10 cellular contexts compared by ENCODE assay signal in genomic region chr19:35739275-35740107, GRCh38. TPM values are rescaled to one million over a fixed set of nuclear protein-coding genes. Genes with fewer than 3 reads are reported as not detected.
DNase-seq lines count a peak whose midpoint lies in the region; ATAC-seq and TF ChIP-seq lines count a peak whose summit lies in the region.
"Had no signal": no experiment of that assay in that cellular context is flagged by ENCODE, and none has a peak within 500 bp of the region (broad histone marks: within the 10 kb centered on the region; RNA-seq: fewer than 3 reads in every experiment).

No MANE protein-coding gene starts in this region.

- H3K36me3 ChIP-seq in right atrium auricular region: peaks cover 33% of the 10 kb centered on the region
- peaks cover 63 to 65% of the 10 kb centered on the region in 2 experiments for H3K36me3 ChIP-seq in mesenchymal stem cell (ENCODE audit: control insufficient read depth in 1 of 2, insufficient read depth in 2 of 2, low read depth in 1 of 2, low read length in 2 of 2)
- H3K36me3 ChIP-seq in vagina: peaks cover 0 to 29% of the 10 kb centered on the region in 2 donors

- peak overlapping the region; percentile 63 to 66 for H3K4me3 ChIP-seq in right atrium auricular region
- peak overlapping the region; percentile 57 for H3K4me3 ChIP-seq in astrocyte of the spinal cord (ENCODE audit: low read depth, low read length)
- H3K4me3 ChIP-seq in mesenchymal stem cell (ENCODE audit: insufficient read depth in 1 of 2, low read depth in 1 of 2, low read length in 2 of 2): peak overlapping the region; percentile 65 to 90
- H3K4me3 ChIP-seq in vagina: peak overlapping the region; percentile 64 to 66

- H3K14ac ChIP-seq in mesenchymal stem cell (ENCODE audit: low read length in 2 of 2): no peak overlapping the region

- peak overlapping the region; percentile 80 for H3K9ac ChIP-seq in mesenchymal stem cell (ENCODE audit: low read length)

- H3K4me1 ChIP-seq in right atrium auricular region: peaks cover 0 to 26% of the 10 kb centered on the region in 2 donors
- peaks cover 17% of the 10 kb centered on the region for H3K4me1 ChIP-seq in mesenchymal stem cell (ENCODE audit: control insufficient read depth, insufficient read depth, low read depth, low read length)
- peaks cover 23% of the 10 kb centered on the region for H3K4me1 ChIP-seq in vagina

- no peak overlapping the region for H3K23ac ChIP-seq in mesenchymal stem cell (ENCODE audit: low read length in 2 of 2)

- 90% methylated on average over 26 of the region's 29 CpGs for WGBS in mesenchymal stem cell

- no peak overlapping the region for H4K91ac ChIP-seq in mesenchymal stem cell (ENCODE audit: low read length)

- H3K9me3 ChIP-seq in right atrium auricular region: no peaks in the 10 kb centered on the region
- no peaks in the 10 kb centered on the region for H3K9me3 ChIP-seq in mesenchymal stem cell (ENCODE audit: control insufficient read depth, low read length)
- no peaks in the 10 kb centered on the region for H3K9me3 ChIP-seq in vagina
- H3K9me3 ChIP-seq: testis had no signal

- no peak overlapping the region for H2AFZ ChIP-seq in mesenchymal stem cell (ENCODE audit: low read depth, low read length)

- no peak for TF ChIP-seq POLR2A in vagina (IDR thresholded peaks at IDR 0.05)

- H3K27ac ChIP-seq in right atrium auricular region: peak overlapping the region in 1 of 2 donors; percentile 85
- no peak overlapping the region for H3K27ac ChIP-seq in mesenchymal stem cell (ENCODE audit: low read length, poor library complexity, severe bottlenecking)
- H3K27ac ChIP-seq in vagina: peak overlapping the region; percentile 66
- H3K27ac ChIP-seq: epithelial cell of prostate had no signal

- H3K79me1 ChIP-seq in mesenchymal stem cell (replicated peaks; ENCODE audit: low read length, poor library complexity, severe bottlenecking): peaks cover 29% of the 10 kb centered on the region

- no peak for ATAC-seq in left cardiac atrium

- no peak overlapping the region for H4K8ac ChIP-seq in mesenchymal stem cell (ENCODE audit: low read length)

- no peak overlapping the region for H2AK5ac ChIP-seq in mesenchymal stem cell (ENCODE audit: low read length, severe bottlenecking)

- no peak overlapping the region for H2BK12ac ChIP-seq in mesenchymal stem cell (ENCODE audit: low read length in 2 of 2)

- no peak for TF ChIP-seq CTCF in right atrium auricular region (IDR thresholded peaks at IDR 0.05)
- TF ChIP-seq CTCF in astrocyte of the spinal cord (IDR thresholded peaks at IDR 0.05; ENCODE audit: low read depth, low read length): no peak
- no peak for TF ChIP-seq CTCF in vagina (IDR thresholded peaks at IDR 0.05)

- intact Hi-C loops in left cardiac atrium (cut with DNase I): loop anchor here in 1 of 2 donors (10.0 kb wide), 1 partner anchor 195 kb away; the partner anchor contains the start of gene LRFN3
- intact Hi-C loops in vagina (cut with DNase I): loop anchor here (2.0 kb wide), 1 partner anchor 45 kb away; no protein-coding TSS in a partner anchor

- H3K4me2 ChIP-seq in mesenchymal stem cell (ENCODE audit: low read length, poor library complexity, severe bottlenecking): peak overlapping the region; percentile 83

- H3K4ac ChIP-seq in mesenchymal stem cell (ENCODE audit: low read depth in 1 of 2, low read length in 2 of 2): no peak overlapping the region

- H3K27me3 ChIP-seq in right atrium auricular region (no peaks in the 10 kb centered on the region), mesenchymal stem cell (ENCODE audit: control insufficient read depth in 1 of 2, insufficient read depth in 1 of 2, low read length in 2 of 2) (no peaks in the 10 kb centered on the region), vagina (no peaks in the 10 kb centered on the region)
- H3K27me3 ChIP-seq: testis had no signal

- no peak overlapping the region for H2BK5ac ChIP-seq in mesenchymal stem cell (ENCODE audit: low read depth, low read length, poor library complexity, severe bottlenecking)

- in situ Hi-C loops in astrocyte of the spinal cord (cut with HindIII; ENCODE audit: low sequenced_read_pairs): no loop called here

- no peak overlapping the region for H3K18ac ChIP-seq in mesenchymal stem cell (ENCODE audit: low read depth in 1 of 2, low read length in 2 of 2)

- no peak for DNase-seq in right atrium auricular region (ENCODE audit: low spot score)
- DNase-seq in left cardiac atrium: no peak
- no peak for DNase-seq in astrocyte of the spinal cord (ENCODE audit: low read depth, low spot score)
- no peak for DNase-seq in mesenchymal stem cell
- DNase-seq in vagina (ENCODE audit: extremely low spot score in 2 of 2): no peak
- no peak for DNase-seq in NCI-H510A (lab: John Stamatoyannopoulos, UW)
- DNase-seq in LoVo (ENCODE audit: low spot score): no peak
- no peak for DNase-seq in GM19238 (ENCODE audit: insufficient read length, low spot score)

- peak overlapping the region; percentile 94 for H2BK15ac ChIP-seq in mesenchymal stem cell (ENCODE audit: low read depth, poor library complexity, severe bottlenecking)

- no peak overlapping the region for H2BK120ac ChIP-seq in mesenchymal stem cell (ENCODE audit: low read depth, low read length)

RNA-seq across cellular contexts. Expression of gene IGFLR1, which starts 2.8 kb away (rescaled TPM):
- total RNA-seq in right atrium auricular region (1 to 10 TPM; 1.8 to 6.4 TPM), left cardiac atrium (1 to 10 TPM; 6.5 to 7.0 TPM), vagina (7.4 TPM)
- polyA plus RNA-seq in mesenchymal stem cell (2013, experiment 1 of 2): 3.2 TPM
- 2.5 TPM for polyA plus RNA-seq in mesenchymal stem cell (2013, experiment 2 of 2)

RNA-seq across cellular contexts. Expression of gene U2AF1L4, which starts 5.7 kb away (rescaled TPM):
- total RNA-seq in right atrium auricular region: 10 to 100 TPM; 19.9 to 33.1 TPM
- total RNA-seq in left cardiac atrium: 10 to 100 TPM; 17.7 to 21.6 TPM
- 13.8 TPM for polyA plus RNA-seq in mesenchymal stem cell (2013, experiment 1 of 2)
- polyA plus RNA-seq in mesenchymal stem cell (2013, experiment 2 of 2): 12.8 TPM
- total RNA-seq in vagina: 6.6 TPM

RNA-seq across cellular contexts. Expression of gene PSENEN, which starts 6.0 kb away (rescaled TPM):
- total RNA-seq in right atrium auricular region (10 to 100 TPM; 26.1 to 35.0 TPM), left cardiac atrium (10 to 100 TPM; 41.7 to 46.6 TPM), vagina (28.2 TPM)
- polyA plus RNA-seq in mesenchymal stem cell (2013, experiment 1 of 2): 131 TPM
- polyA plus RNA-seq in mesenchymal stem cell (2013, experiment 2 of 2): 134 TPM

RNA-seq across cellular contexts. Expression of gene LIN37, which starts 8.9 kb away (rescaled TPM):
- 10 to 100 TPM in 1 of 2 donors, 1 to 10 TPM in 1; 8.9 to 13.6 TPM for total RNA-seq in right atrium auricular region
- 1 to 10 TPM; 7.5 to 8.1 TPM for total RNA-seq in left cardiac atrium
- polyA plus RNA-seq in mesenchymal stem cell (2013, experiment 1 of 2): 11.1 TPM
- 11.4 TPM for polyA plus RNA-seq in mesenchymal stem cell (2013, experiment 2 of 2)
- 11.3 TPM for total RNA-seq in vagina

RNA-seq across cellular contexts. Expression of gene HSPB6, which starts 17.3 kb away (rescaled TPM):
- 100 to 1,000 TPM in 1 of 2 donors, 10 to 100 TPM in 1; 98.4 to 104 TPM for total RNA-seq in right atrium auricular region
- 100 to 1,000 TPM; 210 to 251 TPM for total RNA-seq in left cardiac atrium
- 418 TPM for polyA plus RNA-seq in mesenchymal stem cell (2013, experiment 1 of 2)
- 419 TPM for polyA plus RNA-seq in mesenchymal stem cell (2013, experiment 2 of 2)
- total RNA-seq in vagina: 238 TPM
